In the genomic region with DNA sequence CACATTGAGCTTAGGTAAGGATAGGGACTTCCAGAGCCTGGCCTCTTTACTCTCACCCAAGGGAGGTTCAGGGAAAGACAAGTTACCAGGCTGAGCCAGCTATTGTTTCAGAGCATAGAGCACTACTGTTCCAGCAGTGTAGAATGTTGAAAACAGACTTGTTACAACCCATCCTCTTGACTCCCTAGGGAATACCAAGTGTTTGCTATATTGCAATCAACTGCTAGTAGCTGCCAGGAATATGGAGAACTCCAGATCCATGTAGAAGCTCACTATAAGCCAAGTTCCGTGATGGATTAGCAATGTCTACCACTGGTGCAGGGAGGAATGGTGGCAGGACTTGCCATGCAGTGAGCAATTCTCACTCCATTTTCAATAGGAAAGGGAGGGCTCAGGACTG, we compare ENCODE assay signal across 19 cellular contexts.
"Had no signal": no experiment of that assay in that cellular context is flagged by ENCODE, and none has a peak within 500 bp of the region (broad histone marks: within the 10 kb centered on the region; RNA-seq: fewer than 3 reads in every experiment).

No MANE protein-coding gene starts in this region.

- H3K27me3 Mint-ChIP-seq: dendritic cell treated with granulocyte-macrophage colony-stimulating factor and Interleukin-4, amounts not matched to agents 40 ng/mL and 50 ng/mL, for 4 days had no signal

- H3K27ac Mint-ChIP-seq: dendritic cell treated with granulocyte-macrophage colony-stimulating factor and Interleukin-4, amounts not matched to agents 40 ng/mL and 50 ng/mL, for 4 days; naive thymus-derived CD4-positive, alpha-beta T cell; neural progenitor cell had no signal

- H3K4me1 Mint-ChIP-seq: naive thymus-derived CD4-positive, alpha-beta T cell; neural progenitor cell had no signal

- DNase-seq: activated CD4-positive, alpha-beta T cell treated with anti-CD3 and anti-CD28 coated beads, Interleukin-2, amount 50 U/mL, for 1 hour; activated CD4-positive, CD25-positive, alpha-beta regulatory T cell treated with anti-CD3 and anti-CD28 coated beads, Interleukin-2, amount 50 U/mL, for 72 hours; activated CD8-positive, alpha-beta memory T cell treated with anti-CD3 and anti-CD28 coated beads for 24 hours; activated CD8-positive, alpha-beta memory T cell treated with anti-CD3 and anti-CD28 coated beads, Interleukin-2, amount 50 U/mL, for 48 hours; activated effector memory CD4-positive, alpha-beta T cell treated with anti-CD3 and anti-CD28 coated beads, Interleukin-2, amount 50 U/mL, for 16 hours; activated naive CD4-positive, alpha-beta T cell treated with anti-CD3 and anti-CD28 coated beads, Interleukin-2, amount 50 U/mL, for 16 hours; activated T-cell treated with anti-CD3 and anti-CD28 coated beads, Interleukin-2, amount 50 U/mL, for 48 hours; effector CD8-positive, alpha-beta T cell; naive thymus-derived CD4-positive, alpha-beta T cell; stimulated activated CD4-positive, alpha-beta T cell treated with anti-CD3 and anti-CD28 coated beads, Interleukin-2, amount 100 ng/mL, for 24 hours; stimulated activated naive CD8-positive, alpha-beta T cell treated with anti-CD3 and anti-CD28 coated beads, Interleukin-15, Interleukin-2, amounts not matched to agents 100 U/mL and 50 U/mL, for 24 hours had no signal

- H3K36me3 Mint-ChIP-seq: naive thymus-derived CD4-positive, alpha-beta T cell; neural progenitor cell had no signal

- H3K9me3 Mint-ChIP-seq: dendritic cell treated with granulocyte-macrophage colony-stimulating factor and Interleukin-4, amounts not matched to agents 40 ng/mL and 50 ng/mL, for 4 days; neural progenitor cell had no signal

- H3K9me3 ChIP-seq: breast epithelium, prostate gland, right atrium auricular region, tibial nerve, uterus had no signal

- H3K4me1 ChIP-seq: breast epithelium, neural progenitor cell, prostate gland, tibial nerve, uterus had no signal

- H3K27me3 ChIP-seq: right atrium auricular region, tibial nerve, uterus had no signal

- H3K27ac ChIP-seq: breast epithelium, neural progenitor cell, prostate gland, right atrium auricular region, tibial nerve, uterus, VCaP had no signal

- H3K4me3 ChIP-seq: breast epithelium, neural progenitor cell, prostate gland, right atrium auricular region, tibial nerve, uterus had no signal

- H3K4me3 Mint-ChIP-seq: dendritic cell treated with granulocyte-macrophage colony-stimulating factor and Interleukin-4, amounts not matched to agents 40 ng/mL and 50 ng/mL, for 4 days; naive thymus-derived CD4-positive, alpha-beta T cell; neural progenitor cell had no signal

- H3K36me3 ChIP-seq: breast epithelium, neural progenitor cell, prostate gland, right atrium auricular region, tibial nerve, uterus had no signal
